ENCODE assay signal across 8 cellular contexts in genomic region chr10:73910764-73911552, GRCh38. TPM values are rescaled to one million over a fixed set of nuclear protein-coding genes. Genes with fewer than 3 reads are reported as not detected.
DNase-seq lines count a peak whose midpoint lies in the region; ATAC-seq and TF ChIP-seq lines count a peak whose summit lies in the region.

TSS of gene PLAU (plus strand) at chr10:73911132. CDS start at chr10:73911556, 424 bp downstream.

- no peak for TF ChIP-seq CTCF in lower leg skin (IDR thresholded peaks at IDR 0.05)

- no peaks in the 10 kb centered on the region for H3K9me3 Mint-ChIP-seq in stimulated activated memory B cell treated with anti-CD40 and anti-IgM and Interleukin-4, amounts not matched to agents 10 μg/mL and 1 μg/mL and 100 μg/mL, for 72 hours

- H3K27me3 Mint-ChIP-seq in stimulated activated memory B cell treated with anti-CD40 and anti-IgM and Interleukin-4, amounts not matched to agents 10 μg/mL and 1 μg/mL and 100 μg/mL, for 72 hours, result peaks cover 7% of the 10 kb centered on the region

- H3K4me1 Mint-ChIP-seq in stimulated activated memory B cell treated with anti-CD40 and anti-IgM and Interleukin-4, amounts not matched to agents 10 μg/mL and 1 μg/mL and 100 μg/mL, for 72 hours, result peaks cover 47% of the 10 kb centered on the region

- intact Hi-C loops in lower leg skin (cut with DNase I; ENCODE audit: low total_unique reads), result no loop called here

- 1 to 2% methylated on average over 23 to 25 of the region's 74 CpGs for whole genome bisulfite sequencing in lower leg skin, 2 donors

- H3K4me3 ChIP-seq in lower leg skin (ENCODE audit: low read depth, poor library complexity, severe bottlenecking), result peak within 1 kb of the TSS; percentile 47

- peak within 1 kb of the TSS; percentile 57 for H3K27ac Mint-ChIP-seq in stimulated activated memory B cell treated with anti-CD40 and anti-IgM and Interleukin-4, amounts not matched to agents 10 μg/mL and 1 μg/mL and 100 μg/mL, for 72 hours

- peak; percentile 66 for ATAC-seq in stimulated activated memory B cell treated with anti-CD40 and anti-IgM and Interleukin-4, amounts not matched to agents 10 μg/mL and 1 μg/mL and 100 μg/mL, for 72 hours
- no peak for ATAC-seq in GM19328 (IDR thresholded peaks at IDR 0.05; ENCODE audit: unreplicated experiment)

- TF ChIP-seq POLR2A in lower leg skin (IDR thresholded peaks at IDR 0.05), result no peak

- DNase-seq in GF-D8 (lab: John Stamatoyannopoulos, UW) (peak; percentile 52), HT-29 (ENCODE audit: low spot score) (peak; percentile 11), T-helper 9 cell (peak; percentile 29), dermis blood vessel endothelial cell (peak; percentile 65), lower leg skin (ENCODE audit: low spot score in 2 of 2) (peak in 1 of 2 donors; percentile 92), 8988T (no peak)

- H3K4me3 Mint-ChIP-seq in stimulated activated memory B cell treated with anti-CD40 and anti-IgM and Interleukin-4, amounts not matched to agents 10 μg/mL and 1 μg/mL and 100 μg/mL, for 72 hours, result peak within 1 kb of the TSS; percentile 89

- H3K36me3 Mint-ChIP-seq in stimulated activated memory B cell treated with anti-CD40 and anti-IgM and Interleukin-4, amounts not matched to agents 10 μg/mL and 1 μg/mL and 100 μg/mL, for 72 hours, result no peaks in the 10 kb centered on the region

RNA-seq across cellular contexts. Expression of gene PLAU, which starts in this region (rescaled TPM):
- 0.15 and 0.21 TPM in 2 replicates for total RNA-seq in HT-29 (2014; rRNA removed; shearing (Covaris generic))
- total RNA-seq in dermis blood vessel endothelial cell (13.4 and 13.8 TPM in 2 replicates), lower leg skin (10 to 100 TPM; 12.7 to 28.5 (median 14.7) TPM)

Comparison
In these comparisons a context has a peak if more than half of its experiments do, and no peak if none do; other contexts are left out.
1. RNA of gene PLAU (total RNA-seq): 12.7 to 28.5 TPM in lower leg skin and 13.4 to 13.8 TPM in dermis blood vessel endothelial cell; 0.15 to 0.21 TPM in HT-29; every median in the first group is over 10 times any median in the second.
2. Peak in DNase-seq in HT-29; RNA of the gene not detected or under 1 TPM.